ENCODE assay signal across 8 cellular contexts in the genomic region with DNA sequence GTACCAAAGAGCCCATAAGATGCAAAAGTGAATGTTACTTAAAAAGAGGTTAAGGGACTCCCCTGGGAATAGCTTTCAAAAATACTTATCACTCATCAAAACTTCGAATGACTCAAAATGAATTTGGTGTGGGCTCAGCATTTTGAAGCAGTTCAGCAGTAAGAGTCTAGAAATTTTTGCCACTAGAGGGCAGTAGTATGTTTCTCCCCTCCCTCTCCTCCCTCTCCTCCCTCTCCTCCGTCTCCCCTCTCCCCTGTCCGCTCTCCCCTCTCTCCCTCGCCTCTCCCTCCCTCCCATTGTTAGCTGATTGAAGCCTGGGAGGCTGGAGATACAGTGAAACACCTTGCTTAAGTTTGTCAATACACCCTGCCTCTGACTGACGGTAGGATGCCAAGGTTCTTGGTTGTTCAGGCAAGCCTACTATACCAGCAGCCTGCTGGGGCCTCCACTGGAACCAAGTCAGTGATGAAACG.
DNase-seq lines count a peak whose midpoint lies in the region; ATAC-seq and TF ChIP-seq lines count a peak whose summit lies in the region.

No MANE protein-coding gene starts in this region.

- H3K27me3 ChIP-seq in mammary epithelial cell (ENCODE audit: insufficient read depth, low read length), result no peaks in the 10 kb centered on the region

- H3K4me3 Mint-ChIP-seq in T-cell, result no peak overlapping the region

- ATAC-seq in Right ventricle myocardium inferior, result peak; percentile 84
- ATAC-seq in HG02763 (IDR thresholded peaks at IDR 0.05; ENCODE audit: unreplicated experiment), result peak; percentile 61
- peak; percentile 73 to 86 (median 77) for ATAC-seq in T-cell (replicated peaks in 1 of 4)

- dilution Hi-C loops in mammary epithelial cell (cut with HindIII; ENCODE audit: low sequenced_read_pairs), result no loop called here

- H3K4me1 ChIP-seq in mammary epithelial cell (ENCODE audit: insufficient read depth, low read length), result no peaks in the 10 kb centered on the region

- H3K36me3 ChIP-seq in mammary epithelial cell (ENCODE audit: insufficient read depth, low read length), result no peaks in the 10 kb centered on the region

- H2AFZ ChIP-seq in mammary epithelial cell (ENCODE audit: low read depth, low read length), result no peak overlapping the region

- no peaks in the 10 kb centered on the region for H3K9me3 ChIP-seq in mammary epithelial cell (replicated peaks; ENCODE audit: insufficient read depth, low read length)

- no peak overlapping the region for H3K4me3 ChIP-seq in mammary epithelial cell (replicated peaks in 1 of 3; ENCODE audit: insufficient read depth in 1 of 3, low read depth in 2 of 3, low read length in 3 of 3)

- in situ Hi-C loops in mammary epithelial cell (cut with MboI; ENCODE audit: low sequenced_read_pairs in 2 of 2), result loop anchor here (10.0 to 25.0 kb wide), 2 partner anchors 220 to 352 kb away; no protein-coding TSS in a partner anchor

- peaks cover 0 to 2% (median 0%) of the 10 kb centered on the region in 3 donors for H3K4me1 Mint-ChIP-seq in T-cell

- H3K9me3 Mint-ChIP-seq in T-cell, result no peaks in the 10 kb centered on the region

- H3K27ac Mint-ChIP-seq in T-cell, result peak overlapping the region; percentile 24 to 46

- no peaks in the 10 kb centered on the region for H3K36me3 Mint-ChIP-seq in T-cell

- no TSS peak for BruUV-seq in mammary epithelial cell (replicated peaks; lab: Mats Ljungman, UMichigan)

- no peaks in the 10 kb centered on the region for H3K79me2 ChIP-seq in mammary epithelial cell (ENCODE audit: insufficient read depth, low read length)

- DNase-seq in Right ventricle myocardium inferior (ENCODE audit: missing footprints) (no peak), cardiac septum (ENCODE audit: low spot score) (no peak), NCI-H1417 (lab: John Stamatoyannopoulos, UW) (peak; percentile 45 to 72 (median 69)), T-cell (peak in 26 of 34 experiments; percentile 0 to 53 (median 22)), mammary epithelial cell (peak; percentile 51), kidney tubule cell (ENCODE audit: low spot score) (peak; percentile 55)
- DNase-seq in stimulated activated CD4-positive, alpha-beta T cell treated with anti-CD3 and anti-CD28 coated beads, Interleukin-4, amount 100 ng/mL, for 24 hours, result peak; percentile 50

- WGBS in mammary epithelial cell (ENCODE audit: low coverage, missing lambda C conversion rate), result 23% methylated on average over 4 of the region's 6 CpGs

- no peak overlapping the region for H3K27ac ChIP-seq in mammary epithelial cell (ENCODE audit: insufficient read depth, low read depth, low read length)

- no peak overlapping the region for H3K4me2 ChIP-seq in mammary epithelial cell (ENCODE audit: insufficient read depth, low read depth, low read length)

- CTCF ChIA-PET in T-cell (lab: Charles Lee) (interaction anchor here (0.6 to 6.3 kb wide), 56 partner anchors 9 to 1023 kb away, joined by 3 to 117 read pairs (median 5); a partner anchor contains a TSS), mammary epithelial cell (lab: Charles Lee; ENCODE audit: low non-redundant PET) (interaction anchor here (0.7 to 0.8 kb wide), 2 partner anchors 56 to 363 kb away, joined by 3 to 10 read pairs; no protein-coding TSS in a partner anchor)

- H3K9ac ChIP-seq in mammary epithelial cell (ENCODE audit: insufficient read depth, low read length), result no peak overlapping the region

- H3K27me3 Mint-ChIP-seq in T-cell, result no peaks in the 10 kb centered on the region

- POLR2A ChIA-PET in T-cell (lab: Charles Lee), result interaction anchor here in 1 of 2 donors (0.8 kb wide), 1 partner anchor 121 kb away, joined by 4 read pairs; no protein-coding TSS in a partner anchor

- peak; percentile 50 to 68 for TF ChIP-seq CTCF in mammary epithelial cell (conservative IDR thresholded peaks at IDR 0.05 in 1 of 2, IDR thresholded peaks at IDR 0.05 in 1 of 2; ENCODE audit: extremely low read depth in 1 of 2, insufficient read depth in 1 of 2, low read depth in 1 of 2, low read length in 2 of 2)

- H4K20me1 ChIP-seq in mammary epithelial cell (ENCODE audit: insufficient read depth, low read length), result no peaks in the 10 kb centered on the region

- intact Hi-C loops in Right ventricle myocardium inferior (cut with DNase I) (loop anchor here (1.0 to 5.0 kb wide), 2 partner anchors 77 to 219 kb away; no protein-coding TSS in a partner anchor), cardiac septum (cut with DNase I) (loop anchor here (1.0 to 5.0 kb wide), 4 partner anchors 62 to 224 kb away; no protein-coding TSS in a partner anchor), mammary epithelial cell (cut with micrococcal nuclease) (loop anchor here (1.0 to 5.0 kb wide), 4 partner anchors 219 to 383 kb away; no protein-coding TSS in a partner anchor)

Comparison
In these comparisons a context has a peak if more than half of its experiments do, and no peak if none do; other contexts are left out.
1. DNase-seq: peak in NCI-H1417 (3 of 3), T-cell (26 of 34), mammary epithelial cell (single experiment), kidney tubule cell (single experiment) and stimulated activated CD4-positive, alpha-beta T cell treated with anti-CD3 and anti-CD28 coated beads, Interleukin-4, amount 100 ng/mL, for 24 hours (single experiment); none in Right ventricle myocardium inferior (single experiment) and cardiac septum (single experiment).
2. Peak in every context shown above with its lines, with median percentiles within 50 percentile points of each other: ATAC-seq.